Comparison of ENCODE assay signal across 11 cellular contexts in the genomic region with DNA sequence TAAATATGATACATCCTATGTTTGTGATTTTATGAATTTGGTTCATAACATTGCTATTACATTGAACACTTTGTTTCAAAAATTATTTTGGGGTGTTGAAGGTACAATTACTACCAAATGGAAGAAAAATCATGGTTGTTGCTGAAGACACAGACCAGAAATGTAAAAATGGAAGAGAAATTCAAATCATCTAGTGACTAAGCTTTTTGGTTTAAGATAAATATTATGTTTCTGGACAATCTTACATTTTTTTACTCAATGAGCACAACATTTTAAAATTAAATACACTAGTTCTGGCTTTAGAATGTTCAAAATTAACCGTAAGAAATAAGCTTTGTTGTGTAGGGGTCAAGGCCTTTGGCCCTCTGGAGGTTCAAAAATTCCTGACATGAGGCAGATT.
DNase-seq lines count a peak whose midpoint lies in the region; ATAC-seq, FAIRE-seq and TF ChIP-seq lines count a peak whose summit lies in the region.
"Had no signal": no experiment of that assay in that cellular context is flagged by ENCODE, and none has a peak within 500 bp of the region (broad histone marks: within the 10 kb centered on the region; RNA-seq: fewer than 3 reads in every experiment).

No MANE protein-coding gene starts in this region.

- H3K4me3 Mint-ChIP-seq in HFFc6, result no peak overlapping the region
- H3K4me3 Mint-ChIP-seq in activated CD8-positive, alpha-beta T cell treated with anti-CD3 and anti-CD28 coated beads for 36 hours, result no peak overlapping the region
- H3K4me3 Mint-ChIP-seq: GM23338 had no signal

- H3K18ac ChIP-seq in mesenchymal stem cell (ENCODE audit: low read depth in 1 of 2, low read length in 2 of 2), result no peak overlapping the region

- H3K79me1 ChIP-seq in mesenchymal stem cell (replicated peaks; ENCODE audit: low read length, poor library complexity, severe bottlenecking), result no peaks in the 10 kb centered on the region

- H3K27me3 ChIP-seq in adipocyte (replicated peaks; ENCODE audit: control insufficient read depth, insufficient read depth, low read length) (no peaks in the 10 kb centered on the region), mesenchymal stem cell (ENCODE audit: control insufficient read depth in 1 of 2, insufficient read depth in 1 of 2, low read length in 2 of 2) (no peaks in the 10 kb centered on the region)
- H3K27me3 ChIP-seq: BLaER1 had no signal

- H2BK120ac ChIP-seq in mesenchymal stem cell (ENCODE audit: low read depth, low read length), result no peak overlapping the region

- no peak overlapping the region for H3K4me2 ChIP-seq in mesenchymal stem cell (ENCODE audit: low read length, poor library complexity, severe bottlenecking)
- H3K4me2 ChIP-seq: BLaER1, GM23338 had no signal

- no peaks in the 10 kb centered on the region for H3K9me3 Mint-ChIP-seq in HFFc6
- H3K9me3 Mint-ChIP-seq in activated CD8-positive, alpha-beta T cell treated with anti-CD3 and anti-CD28 coated beads for 36 hours, result no peaks in the 10 kb centered on the region

- 100% methylated on average over 1 of the region's 1 CpG for WGBS in mesenchymal stem cell

- intact Hi-C loops in activated CD8-positive, alpha-beta T cell treated with anti-CD3 and anti-CD28 coated beads for 36 hours (cut with micrococcal nuclease), result no loop called here

- no peak overlapping the region for H3K14ac ChIP-seq in mesenchymal stem cell (ENCODE audit: low read length in 2 of 2)

- H4K91ac ChIP-seq in mesenchymal stem cell (ENCODE audit: low read length), result no peak overlapping the region

- H3K27ac Mint-ChIP-seq in HFFc6, result peak overlapping the region; percentile 1
- no peak overlapping the region for H3K27ac Mint-ChIP-seq in activated CD8-positive, alpha-beta T cell treated with anti-CD3 and anti-CD28 coated beads for 36 hours
- H3K27ac Mint-ChIP-seq: GM23338 had no signal

- DNase-seq in HFFc6 (no peak), adipocyte (ENCODE audit: low read depth) (peak; percentile 7), mesenchymal stem cell (no peak), urothelium cell line (ENCODE audit: low spot score) (no peak), GM03348 (ENCODE audit: low spot score) (no peak)
- no peak for DNase-seq in stimulated activated CD4-positive, alpha-beta T cell treated with anti-CD3 and anti-CD28 coated beads, Interleukin-1b, Interleukin-23, amount 100 ng/mL, for 48 hours
- DNase-seq in activated CD8-positive, alpha-beta T cell treated with anti-CD3 and anti-CD28 coated beads for 36 hours, result no peak
- DNase-seq: GF-D8 had no signal

- no peak overlapping the region for H3K23ac ChIP-seq in mesenchymal stem cell (ENCODE audit: low read length in 2 of 2)

- ATAC-seq in activated CD8-positive, alpha-beta T cell treated with anti-CD3 and anti-CD28 coated beads for 36 hours, result no peak

- H3K27ac ChIP-seq in mesenchymal stem cell (ENCODE audit: low read length, poor library complexity, severe bottlenecking), result no peak overlapping the region
- H3K27ac ChIP-seq: BLaER1 had no signal

- H2AK5ac ChIP-seq in mesenchymal stem cell (ENCODE audit: low read length, severe bottlenecking), result no peak overlapping the region

- no peak overlapping the region for H2BK15ac ChIP-seq in mesenchymal stem cell (ENCODE audit: low read depth, poor library complexity, severe bottlenecking)

- no peak for TF ChIP-seq CTCF in HFFc6 (IDR thresholded peaks at IDR 0.05)
- TF ChIP-seq CTCF in activated CD8-positive, alpha-beta T cell treated with anti-CD3 and anti-CD28 coated beads for 36 hours (IDR thresholded peaks at IDR 0.05), result no peak

- peaks cover 34% of the 10 kb centered on the region for H3K4me1 Mint-ChIP-seq in HFFc6 (ENCODE audit: low read depth)
- no peaks in the 10 kb centered on the region for H3K4me1 Mint-ChIP-seq in activated CD8-positive, alpha-beta T cell treated with anti-CD3 and anti-CD28 coated beads for 36 hours (ENCODE audit: low read depth)

- H3K36me3 ChIP-seq in adipocyte (ENCODE audit: control insufficient read depth, insufficient read depth, low read length, severe bottlenecking), result no peaks in the 10 kb centered on the region
- H3K36me3 ChIP-seq in mesenchymal stem cell (ENCODE audit: control insufficient read depth in 1 of 2, insufficient read depth in 2 of 2, low read depth in 1 of 2, low read length in 2 of 2), result no peaks in the 10 kb centered on the region
- H3K36me3 ChIP-seq: BLaER1 had no signal

- H2BK12ac ChIP-seq in mesenchymal stem cell (ENCODE audit: low read length in 2 of 2), result no peak overlapping the region

- no peak overlapping the region for H2AFZ ChIP-seq in mesenchymal stem cell (ENCODE audit: low read depth, low read length)
- H2AFZ ChIP-seq: GM23338 had no signal

- no peak overlapping the region for H4K8ac ChIP-seq in mesenchymal stem cell (ENCODE audit: low read length)

- H3K27me3 Mint-ChIP-seq in HFFc6 (ENCODE audit: insufficient read depth), result no peaks in the 10 kb centered on the region
- peaks cover 2% of the 10 kb centered on the region for H3K27me3 Mint-ChIP-seq in activated CD8-positive, alpha-beta T cell treated with anti-CD3 and anti-CD28 coated beads for 36 hours

- peaks cover 4% of the 10 kb centered on the region for H3K4me1 ChIP-seq in adipocyte (ENCODE audit: control insufficient read depth, insufficient read depth, low read length)
- H3K4me1 ChIP-seq in mesenchymal stem cell (ENCODE audit: control insufficient read depth, insufficient read depth, low read depth, low read length), result no peaks in the 10 kb centered on the region
- H3K4me1 ChIP-seq: BLaER1 had no signal

- CTCF ChIA-PET in activated CD8-positive, alpha-beta T cell treated with anti-CD3 and anti-CD28 coated beads for 36 hours (lab: Charles Lee), result interaction anchor here (0.7 to 2.5 kb wide), 4 partner anchors 21 to 232 kb away, joined by 3 to 7 read pairs (median 3); no protein-coding TSS in a partner anchor

- H3K9me3 ChIP-seq in adipocyte (ENCODE audit: control insufficient read depth, low read length) (no peaks in the 10 kb centered on the region), mesenchymal stem cell (ENCODE audit: control insufficient read depth, low read length) (no peaks in the 10 kb centered on the region)

- H3K9ac ChIP-seq in adipocyte (ENCODE audit: low read length), result peak overlapping the region; percentile 66
- peak overlapping the region; percentile 68 for H3K9ac ChIP-seq in mesenchymal stem cell (ENCODE audit: low read length)
- H3K9ac ChIP-seq: BLaER1 had no signal

- no peak overlapping the region for H3K4me3 ChIP-seq in adipocyte (ENCODE audit: low read length)
- H3K4me3 ChIP-seq in mesenchymal stem cell (ENCODE audit: insufficient read depth in 1 of 2, low read depth in 1 of 2, low read length in 2 of 2), result no peak overlapping the region
- H3K4me3 ChIP-seq: BLaER1, GM23338 had no signal

- POLR2A ChIA-PET in activated CD8-positive, alpha-beta T cell treated with anti-CD3 and anti-CD28 coated beads for 36 hours (lab: Charles Lee), result no interaction called here

- no peak overlapping the region for H2BK5ac ChIP-seq in mesenchymal stem cell (ENCODE audit: low read depth, low read length, poor library complexity, severe bottlenecking)

- no peaks in the 10 kb centered on the region; the same call in 1 of the 2 replicates for H3K36me3 Mint-ChIP-seq in HFFc6 (ENCODE audit: low read depth)
- no peaks in the 10 kb centered on the region for H3K36me3 Mint-ChIP-seq in activated CD8-positive, alpha-beta T cell treated with anti-CD3 and anti-CD28 coated beads for 36 hours (ENCODE audit: low read depth)

- H3K4ac ChIP-seq in mesenchymal stem cell (ENCODE audit: low read depth in 1 of 2, low read length in 2 of 2), result no peak overlapping the region

- peak; percentile 65 for FAIRE-seq in urothelium cell line (lab: Jason Lieb, UNC)
- FAIRE-seq: GM18507 had no signal
